In genomic region chr5:93589812-93590215, GRCh38 we compare ENCODE assay signal across 20 cellular contexts. TPM values are rescaled to one million over a fixed set of nuclear protein-coding genes. Genes with fewer than 3 reads are reported as not detected.
A peak's percentile ranks its signal among the peaks of the same experiment; 100 is the strongest.
DNase-seq lines count a peak whose midpoint lies in the region; ATAC-seq and TF ChIP-seq lines count a peak whose summit lies in the region.
"Had no signal": no experiment of that assay in that cellular context is flagged by ENCODE, and none has a peak within 500 bp of the region (broad histone marks: within the 10 kb centered on the region; RNA-seq: fewer than 3 reads in every experiment).

No MANE protein-coding gene starts in this region.

- H3K4me1 Mint-ChIP-seq in osteocyte (ENCODE audit: unreplicated experiment): peaks cover 61% of the 10 kb centered on the region

- no peaks in the 10 kb centered on the region for H3K9me3 Mint-ChIP-seq in osteocyte (ENCODE audit: unreplicated experiment)

- no peaks in the 10 kb centered on the region for H3K27me3 Mint-ChIP-seq in osteocyte (ENCODE audit: unreplicated experiment)

- no peaks in the 10 kb centered on the region for H3K36me3 ChIP-seq in H7 (replicated peaks; ENCODE audit: control insufficient read depth, insufficient read depth, low read length)

- ATAC-seq in GM19397 (IDR thresholded peaks at IDR 0.05; ENCODE audit: unreplicated experiment): no peak
- ATAC-seq: activated naive CD4-positive, alpha-beta T cell treated with anti-CD3 and anti-CD28 coated beads, Interleukin-2, amount 50 U/mL, for 72 hours; K562; stimulated activated naive B cell treated with anti-CD40 and anti-IgM and Interleukin-4, amounts not matched to agents 10 μg/mL and 1 μg/mL and 100 μg/mL, for 72 hours had no signal

- H3K4me3 Mint-ChIP-seq in osteocyte (ENCODE audit: unreplicated experiment): peak overlapping the region; percentile 97
- H3K4me3 Mint-ChIP-seq: stimulated activated naive B cell treated with anti-CD40 and anti-IgM and Interleukin-4, amounts not matched to agents 10 μg/mL and 1 μg/mL and 100 μg/mL, for 72 hours had no signal

- H3K4me3 ChIP-seq in H7 (ENCODE audit: insufficient read depth, low read depth, low read length): no peak overlapping the region
- H3K4me3 ChIP-seq in astrocyte of the cerebellum (ENCODE audit: low read depth, low read length): peak overlapping the region; percentile 98
- H3K4me3 ChIP-seq: K562, SJSA1 had no signal

- DNase-seq in H7: peak; percentile 35
- no peak for DNase-seq in astrocyte of the cerebellum (ENCODE audit: low read depth)
- DNase-seq in globus pallidus (ENCODE audit: low spot score): peak; percentile 40
- DNase-seq in osteocyte (ENCODE audit: extremely low spot score, unreplicated experiment): no peak
- no peak for DNase-seq in NCI-H2029 treated with DMSO at 0.1 percent for 48 hours (lab: John Stamatoyannopoulos, UW)
- no peak for DNase-seq in LoVo (ENCODE audit: low spot score)
- no peak for DNase-seq in activated CD8-positive, alpha-beta memory T cell treated with anti-CD3 and anti-CD28 coated beads for 24 hours
- DNase-seq: activated CD4-positive, alpha-beta T cell treated with anti-CD3 and anti-CD28 coated beads, Interleukin-2, amount 50 U/mL, for 1 hour; activated T-cell treated with anti-CD3 and anti-CD28 coated beads, Interleukin-2, amount 50 U/mL, for 1 hour; central memory CD4-positive, alpha-beta T cell; immature natural killer cell; NCI-H1105 treated with DMSO at 0.1 percent for 48 hours; NCI-H345; stimulated activated naive B cell treated with anti-CD40 and anti-IgM and Interleukin-4, amounts not matched to agents 10 μg/mL and 1 μg/mL and 100 μg/mL, for 72 hours; T-helper 9 cell had no signal

- TF ChIP-seq CTCF in astrocyte of the cerebellum (IDR thresholded peaks at IDR 0.05; ENCODE audit: low read depth, low read length, missing control alignments) (peak; percentile 8), osteocyte (IDR thresholded peaks at IDR 0.05) (peak; percentile 14)

- peaks cover 62% of the 10 kb centered on the region for H3K36me3 Mint-ChIP-seq in osteocyte (ENCODE audit: unreplicated experiment)

- peak overlapping the region; percentile 98 for H3K27ac Mint-ChIP-seq in osteocyte (ENCODE audit: unreplicated experiment)
- H3K27ac Mint-ChIP-seq: immature natural killer cell; stimulated activated naive B cell treated with anti-CD40 and anti-IgM and Interleukin-4, amounts not matched to agents 10 μg/mL and 1 μg/mL and 100 μg/mL, for 72 hours had no signal

- H3K27me3 ChIP-seq in H7 (ENCODE audit: control insufficient read depth, insufficient read depth, low read length): peaks cover 98% of the 10 kb centered on the region
- H3K27me3 ChIP-seq: SJSA1 had no signal

- in situ Hi-C loops in astrocyte of the cerebellum (cut with HindIII; ENCODE audit: low sequenced_read_pairs): no loop called here

RNA-seq across cellular contexts. Expression of gene NR2F1, which starts 6.8 kb away (rescaled TPM):
- total RNA-seq in H7 (2014; rRNA removed; shearing (Covaris generic)): not detected in 2 replicates
- total RNA-seq in osteocyte: 189 and 197 TPM in 2 replicates
- total RNA-seq: activated naive CD4-positive, alpha-beta T cell treated with anti-CD3 and anti-CD28 coated beads, Interleukin-2, amount 50 U/mL, for 72 hours had no signal

RNA-seq across cellular contexts. Expression of gene NR2F1-AS1, which starts 8.8 kb away (rescaled TPM):
- total RNA-seq in H7 (2014; rRNA removed; shearing (Covaris generic)): 1.1 and 1.8 TPM in 2 replicates
- 40.9 and 42.8 TPM in 2 replicates for total RNA-seq in osteocyte
- total RNA-seq: activated naive CD4-positive, alpha-beta T cell treated with anti-CD3 and anti-CD28 coated beads, Interleukin-2, amount 50 U/mL, for 72 hours; K562; mononuclear cell had no signal

Comparison
In these comparisons a context has a peak if more than half of its experiments do, and no peak if none do; other contexts are left out.
1. DNase-seq: peak in H7 (single experiment) and globus pallidus (single experiment); none in astrocyte of the cerebellum (single experiment), osteocyte (single experiment), NCI-H2029 treated with DMSO at 0.1 percent for 48 hours (single experiment), LoVo (single experiment) and activated CD8-positive, alpha-beta memory T cell treated with anti-CD3 and anti-CD28 coated beads for 24 hours (single experiment).
2. RNA of gene NR2F1, which starts 6.8 kb away (total RNA-seq): 189 to 197 TPM in osteocyte; not detected in H7; every median in the first group is over 100 times any median in the second.
3. RNA of gene NR2F1-AS1, which starts 8.8 kb away (total RNA-seq): 40.9 to 42.8 TPM in osteocyte; 1.1 to 1.8 TPM in H7; every median in the first group is over 10 times any median in the second.